21 cellular contexts compared by ENCODE assay signal in the genomic region with DNA sequence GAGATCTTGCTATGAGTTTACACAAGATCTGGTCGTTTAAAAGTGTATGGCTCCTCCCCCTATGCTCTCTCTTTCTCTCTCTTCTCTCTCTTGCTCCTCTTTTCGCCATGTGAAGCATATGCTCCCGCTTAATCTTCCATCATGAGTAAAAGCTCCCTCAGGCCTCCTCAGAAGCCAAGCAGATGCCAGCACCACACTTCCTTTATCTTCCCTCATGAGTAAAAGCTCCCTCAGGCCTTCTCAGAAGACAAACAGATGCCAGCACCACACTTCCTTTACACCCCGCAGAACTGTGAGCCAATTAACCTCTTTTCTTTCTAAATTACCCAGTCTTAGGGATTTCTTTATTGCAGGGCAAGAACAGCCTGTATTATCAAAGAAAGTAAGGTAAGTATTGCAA.
"Had no signal": no experiment of that assay in that cellular context is flagged by ENCODE, and none has a peak within 500 bp of the region (broad histone marks: within the 10 kb centered on the region; RNA-seq: fewer than 3 reads in every experiment).

No MANE protein-coding gene starts in this region.

- DNase-seq: activated CD4-positive, alpha-beta T cell treated with anti-CD3 and anti-CD28 coated beads for 36 hours; activated CD4-positive, alpha-beta T cell treated with anti-CD3 and anti-CD28 coated beads, Interleukin-2, amount 50 U/mL, for 4 hours; activated CD4-positive, CD25-positive, alpha-beta regulatory T cell; activated naive CD4-positive, alpha-beta T cell treated with Interleukin-2 at 50 U/mL for 16 hours; activated T-cell treated with anti-CD3 and anti-CD28 coated beads for 4 hours; activated T-cell treated with anti-CD3 and anti-CD28 coated beads, Interleukin-2, amount 50 U/mL, for 72 hours; anterior cingulate cortex; body of pancreas; cortex of kidney; esophagus squamous epithelium; gastrocnemius medialis; hippocampal formation; left cardiac atrium; midbrain; naive thymus-derived CD4-positive, alpha-beta T cell; ovary; right lobe of liver; stimulated activated CD4-positive, alpha-beta T cell treated with anti-CD3 and anti-CD28 coated beads, Interleukin-2, amount 100 ng/mL, for 48 hours; stimulated activated naive CD4-positive, alpha-beta T cell treated with Interleukin-2 at 50 U/mL for 16 hours; transverse colon had no signal

- H3K4me3 ChIP-seq: body of pancreas, esophagus squamous epithelium, gastrocnemius medialis, ovary, right lobe of liver, transverse colon had no signal

- H3K9me3 ChIP-seq: body of pancreas, esophagus squamous epithelium, gastrocnemius medialis, ovary, right lobe of liver, transverse colon had no signal

- ATAC-seq: activated CD4-positive, alpha-beta T cell treated with anti-CD3 and anti-CD28 coated beads for 36 hours; activated T-cell treated with anti-CD3 and anti-CD28 coated beads, Interleukin-2, amount 50 U/mL, for 72 hours; body of pancreas; gastrocnemius medialis; naive thymus-derived CD4-positive, alpha-beta T cell; right lobe of liver had no signal

- H3K4me1 ChIP-seq: body of pancreas, gastrocnemius medialis, right lobe of liver, transverse colon had no signal

- H3K27ac ChIP-seq: body of pancreas, esophagus squamous epithelium, gastrocnemius medialis, ovary, right lobe of liver, transverse colon had no signal

- H3K36me3 ChIP-seq: esophagus squamous epithelium, gastrocnemius medialis, ovary, right lobe of liver, transverse colon had no signal

- FAIRE-seq: keratinocyte had no signal

- H3K27me3 ChIP-seq: body of pancreas, esophagus squamous epithelium, gastrocnemius medialis, ovary, right lobe of liver, transverse colon had no signal
